In the genomic region with DNA sequence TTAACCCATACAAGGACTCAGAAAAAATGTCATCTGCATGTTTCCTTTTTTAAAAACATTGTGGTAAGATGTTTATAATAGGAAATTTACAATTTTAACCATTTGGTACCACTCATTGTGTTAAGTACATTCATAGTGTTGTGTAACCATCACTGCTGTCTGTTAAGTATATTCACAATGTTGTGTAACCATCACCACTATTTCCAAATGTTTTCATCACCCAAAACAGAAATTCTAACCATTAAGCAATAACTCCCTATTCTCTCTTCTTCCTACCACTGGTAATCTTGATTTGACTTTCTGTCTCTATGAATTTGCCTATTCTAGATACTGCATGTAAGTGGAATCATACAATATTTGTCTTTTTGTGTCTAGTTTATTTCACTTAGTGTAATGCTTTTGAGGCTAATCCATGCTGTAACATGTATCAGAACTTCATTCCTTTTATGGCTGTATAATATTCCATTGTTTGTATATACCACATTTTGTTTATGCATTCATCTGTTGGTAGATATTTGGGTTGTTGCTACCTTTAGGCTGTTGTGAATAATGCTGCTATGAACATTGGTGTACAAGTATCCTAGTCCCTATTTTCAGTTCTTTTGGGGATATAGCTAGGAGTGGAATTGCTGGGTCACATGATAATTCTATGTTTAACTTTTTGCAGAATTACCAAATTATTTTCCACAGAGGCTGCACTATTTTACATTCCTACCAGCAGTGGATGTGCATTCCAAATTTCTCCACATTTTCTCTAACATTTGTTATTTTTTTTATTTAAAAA, we compare ENCODE assay signal across 3 cellular contexts.
TF ChIP-seq lines count a peak whose summit lies in the region.

No MANE protein-coding gene starts in this region.

TF ChIP-seq in HEK293, 187 proteins besides CTCF, POLR2A, EP300 and RAD21:
- TF ChIP-seq ZNF146 (tag by site-specific recombination; IDR thresholded peaks at IDR 0.05), result peak; percentile 91
- TF ChIP-seq SCRT2 (tag by site-specific recombination; IDR thresholded peaks at IDR 0.05), result no peak
- TF ChIP-seq ZNF140 (tag by site-specific recombination; IDR thresholded peaks at IDR 0.05), result peak; percentile 95
- no peak for TF ChIP-seq ZBTB1 (tag by site-specific recombination; IDR thresholded peaks at IDR 0.05)
- TF ChIP-seq, protein P1, sequence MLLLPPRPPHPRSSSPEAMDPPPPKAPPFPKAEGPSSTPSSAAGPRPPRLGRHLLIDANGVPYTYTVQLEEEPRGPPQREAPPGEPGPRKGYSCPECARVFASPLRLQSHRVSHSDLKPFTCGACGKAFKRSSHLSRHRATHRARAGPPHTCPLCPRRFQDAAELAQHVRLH (tag by site-specific recombination; IDR thresholded peaks at IDR 0.05), result peak; percentile 37; the same call in 1 of the 2 replicates

TF ChIP-seq in GM23338, 12 proteins besides CTCF, POLR2A, EP300 and RAD21 (continues in another document):
- TF ChIP-seq EZH2 (IDR thresholded peaks at IDR 0.05; ENCODE audit: low read depth, unreplicated experiment), result no peak
- TF ChIP-seq ZNF114 (CRISPR knock-in tag; IDR thresholded peaks at IDR 0.05), result no peak
- TF ChIP-seq, protein P2, sequence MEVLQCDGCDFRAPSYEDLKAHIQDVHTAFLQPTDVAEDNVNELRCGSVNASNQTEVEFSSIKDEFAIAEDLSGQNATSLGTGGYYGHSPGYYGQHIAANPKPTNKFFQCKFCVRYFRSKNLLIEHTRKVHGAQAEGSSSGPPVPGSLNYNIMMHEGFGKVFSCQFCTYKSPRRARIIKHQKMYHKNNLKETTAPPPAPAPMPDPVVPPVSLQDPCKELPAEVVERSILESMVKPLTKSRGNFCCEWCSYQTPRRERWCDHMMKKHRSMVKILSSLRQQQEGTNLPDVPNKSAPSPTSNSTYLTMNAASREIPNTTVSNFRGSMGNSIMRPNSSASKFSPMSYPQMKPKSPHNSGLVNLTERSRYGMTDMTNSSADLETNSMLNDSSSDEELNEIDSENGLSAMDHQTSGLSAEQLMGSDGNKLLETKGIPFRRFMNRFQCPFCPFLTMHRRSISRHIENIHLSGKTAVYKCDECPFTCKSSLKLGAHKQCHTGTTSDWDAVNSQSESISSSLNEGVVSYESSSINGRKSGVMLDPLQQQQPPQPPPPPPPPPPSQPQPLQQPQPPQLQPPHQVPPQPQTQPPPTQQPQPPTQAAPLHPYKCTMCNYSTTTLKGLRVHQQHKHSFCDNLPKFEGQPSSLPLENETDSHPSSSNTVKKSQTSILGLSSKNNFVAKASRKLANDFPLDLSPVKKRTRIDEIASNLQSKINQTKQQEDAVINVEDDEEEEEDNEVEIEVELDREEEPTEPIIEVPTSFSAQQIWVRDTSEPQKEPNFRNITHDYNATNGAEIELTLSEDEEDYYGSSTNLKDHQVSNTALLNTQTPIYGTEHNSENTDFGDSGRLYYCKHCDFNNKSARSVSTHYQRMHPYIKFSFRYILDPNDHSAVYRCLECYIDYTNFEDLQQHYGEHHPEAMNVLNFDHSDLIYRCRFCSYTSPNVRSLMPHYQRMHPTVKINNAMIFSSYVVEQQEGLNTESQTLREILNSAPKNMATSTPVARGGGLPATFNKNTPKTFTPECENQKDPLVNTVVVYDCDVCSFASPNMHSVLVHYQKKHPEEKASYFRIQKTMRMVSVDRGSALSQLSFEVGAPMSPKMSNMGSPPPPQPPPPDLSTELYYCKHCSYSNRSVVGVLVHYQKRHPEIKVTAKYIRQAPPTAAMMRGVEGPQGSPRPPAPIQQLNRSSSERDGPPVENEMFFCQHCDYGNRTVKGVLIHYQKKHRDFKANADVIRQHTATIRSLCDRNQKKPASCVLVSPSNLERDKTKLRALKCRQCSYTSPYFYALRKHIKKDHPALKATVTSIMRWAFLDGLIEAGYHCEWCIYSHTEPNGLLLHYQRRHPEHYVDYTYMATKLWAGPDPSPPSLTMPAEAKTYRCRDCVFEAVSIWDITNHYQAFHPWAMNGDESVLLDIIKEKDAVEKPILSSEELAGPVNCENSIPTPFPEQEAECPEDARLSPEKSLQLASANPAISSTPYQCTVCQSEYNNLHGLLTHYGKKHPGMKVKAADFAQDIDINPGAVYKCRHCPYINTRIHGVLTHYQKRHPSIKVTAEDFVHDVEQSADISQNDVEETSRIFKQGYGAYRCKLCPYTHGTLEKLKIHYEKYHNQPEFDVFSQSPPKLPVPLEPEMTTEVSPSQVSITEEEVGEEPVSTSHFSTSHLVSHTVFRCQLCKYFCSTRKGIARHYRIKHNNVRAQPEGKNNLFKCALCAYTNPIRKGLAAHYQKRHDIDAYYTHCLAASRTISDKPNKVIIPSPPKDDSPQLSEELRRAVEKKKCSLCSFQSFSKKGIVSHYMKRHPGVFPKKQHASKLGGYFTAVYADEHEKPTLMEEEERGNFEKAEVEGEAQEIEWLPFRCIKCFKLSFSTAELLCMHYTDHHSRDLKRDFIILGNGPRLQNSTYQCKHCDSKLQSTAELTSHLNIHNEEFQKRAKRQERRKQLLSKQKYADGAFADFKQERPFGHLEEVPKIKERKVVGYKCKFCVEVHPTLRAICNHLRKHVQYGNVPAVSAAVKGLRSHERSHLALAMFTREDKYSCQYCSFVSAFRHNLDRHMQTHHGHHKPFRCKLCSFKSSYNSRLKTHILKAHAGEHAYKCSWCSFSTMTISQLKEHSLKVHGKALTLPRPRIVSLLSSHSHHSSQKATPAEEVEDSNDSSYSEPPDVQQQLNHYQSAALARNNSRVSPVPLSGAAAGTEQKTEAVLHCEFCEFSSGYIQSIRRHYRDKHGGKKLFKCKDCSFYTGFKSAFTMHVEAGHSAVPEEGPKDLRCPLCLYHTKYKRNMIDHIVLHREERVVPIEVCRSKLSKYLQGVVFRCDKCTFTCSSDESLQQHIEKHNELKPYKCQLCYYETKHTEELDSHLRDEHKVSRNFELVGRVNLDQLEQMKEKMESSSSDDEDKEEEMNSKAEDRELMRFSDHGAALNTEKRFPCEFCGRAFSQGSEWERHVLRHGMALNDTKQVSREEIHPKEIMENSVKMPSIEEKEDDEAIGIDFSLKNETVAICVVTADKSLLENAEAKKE (CRISPR knock-in tag; IDR thresholded peaks at IDR 0.05), result no peak
- TF ChIP-seq POLR2AphosphoS5 (IDR thresholded peaks at IDR 0.05; ENCODE audit: low read depth), result no peak
- no peak for TF ChIP-seq ZNF331 (CRISPR knock-in tag; IDR thresholded peaks at IDR 0.05; ENCODE audit: low read depth)
- TF ChIP-seq NANOG (IDR thresholded peaks at IDR 0.05; ENCODE audit: borderline replicate concordance), result no peak
- TF ChIP-seq, protein P3, sequence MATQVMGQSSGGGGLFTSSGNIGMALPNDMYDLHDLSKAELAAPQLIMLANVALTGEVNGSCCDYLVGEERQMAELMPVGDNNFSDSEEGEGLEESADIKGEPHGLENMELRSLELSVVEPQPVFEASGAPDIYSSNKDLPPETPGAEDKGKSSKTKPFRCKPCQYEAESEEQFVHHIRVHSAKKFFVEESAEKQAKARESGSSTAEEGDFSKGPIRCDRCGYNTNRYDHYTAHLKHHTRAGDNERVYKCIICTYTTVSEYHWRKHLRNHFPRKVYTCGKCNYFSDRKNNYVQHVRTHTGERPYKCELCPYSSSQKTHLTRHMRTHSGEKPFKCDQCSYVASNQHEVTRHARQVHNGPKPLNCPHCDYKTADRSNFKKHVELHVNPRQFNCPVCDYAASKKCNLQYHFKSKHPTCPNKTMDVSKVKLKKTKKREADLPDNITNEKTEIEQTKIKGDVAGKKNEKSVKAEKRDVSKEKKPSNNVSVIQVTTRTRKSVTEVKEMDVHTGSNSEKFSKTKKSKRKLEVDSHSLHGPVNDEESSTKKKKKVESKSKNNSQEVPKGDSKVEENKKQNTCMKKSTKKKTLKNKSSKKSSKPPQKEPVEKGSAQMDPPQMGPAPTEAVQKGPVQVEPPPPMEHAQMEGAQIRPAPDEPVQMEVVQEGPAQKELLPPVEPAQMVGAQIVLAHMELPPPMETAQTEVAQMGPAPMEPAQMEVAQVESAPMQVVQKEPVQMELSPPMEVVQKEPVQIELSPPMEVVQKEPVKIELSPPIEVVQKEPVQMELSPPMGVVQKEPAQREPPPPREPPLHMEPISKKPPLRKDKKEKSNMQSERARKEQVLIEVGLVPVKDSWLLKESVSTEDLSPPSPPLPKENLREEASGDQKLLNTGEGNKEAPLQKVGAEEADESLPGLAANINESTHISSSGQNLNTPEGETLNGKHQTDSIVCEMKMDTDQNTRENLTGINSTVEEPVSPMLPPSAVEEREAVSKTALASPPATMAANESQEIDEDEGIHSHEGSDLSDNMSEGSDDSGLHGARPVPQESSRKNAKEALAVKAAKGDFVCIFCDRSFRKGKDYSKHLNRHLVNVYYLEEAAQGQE (IDR thresholded peaks at IDR 0.05; ENCODE audit: unreplicated experiment), result no peak
- TF ChIP-seq CREB1 (CRISPR knock-in tag; IDR thresholded peaks at IDR 0.05; ENCODE audit: low read depth), result no peak
- no peak for TF ChIP-seq JUNB (IDR thresholded peaks at IDR 0.05; ENCODE audit: unreplicated experiment)

TF ChIP-seq in SK-N-SH, 30 proteins besides CTCF, POLR2A, EP300 and RAD21:
- TF ChIP-seq SMC3 (IDR thresholded peaks at IDR 0.05; ENCODE audit: low read depth, low read length), result no peak
- TF ChIP-seq TAF1 (IDR thresholded peaks at IDR 0.05; ENCODE audit: borderline replicate concordance, low read depth, low read length), result no peak
- TF ChIP-seq FOSL2 (IDR thresholded peaks at IDR 0.05; ENCODE audit: borderline replicate concordance, low read depth), result no peak
- no peak for TF ChIP-seq NFIC (IDR thresholded peaks at IDR 0.05; ENCODE audit: borderline replicate concordance)
- TF ChIP-seq POLR2AphosphoS5 (IDR thresholded peaks at IDR 0.05; ENCODE audit: low read depth, low read length), result no peak
- no peak for TF ChIP-seq NRF1 (IDR thresholded peaks at IDR 0.05; ENCODE audit: low read depth, low read length)
- TF ChIP-seq MEF2A (IDR thresholded peaks at IDR 0.05; ENCODE audit: borderline replicate concordance, low read depth), result no peak
- TF ChIP-seq, protein P4, sequence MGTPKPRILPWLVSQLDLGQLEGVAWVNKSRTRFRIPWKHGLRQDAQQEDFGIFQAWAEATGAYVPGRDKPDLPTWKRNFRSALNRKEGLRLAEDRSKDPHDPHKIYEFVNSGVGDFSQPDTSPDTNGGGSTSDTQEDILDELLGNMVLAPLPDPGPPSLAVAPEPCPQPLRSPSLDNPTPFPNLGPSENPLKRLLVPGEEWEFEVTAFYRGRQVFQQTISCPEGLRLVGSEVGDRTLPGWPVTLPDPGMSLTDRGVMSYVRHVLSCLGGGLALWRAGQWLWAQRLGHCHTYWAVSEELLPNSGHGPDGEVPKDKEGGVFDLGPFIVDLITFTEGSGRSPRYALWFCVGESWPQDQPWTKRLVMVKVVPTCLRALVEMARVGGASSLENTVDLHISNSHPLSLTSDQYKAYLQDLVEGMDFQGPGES (IDR thresholded peaks at IDR 0.05; ENCODE audit: low read depth, low read length), result no peak
- no peak for TF ChIP-seq FOXM1 (IDR thresholded peaks at IDR 0.05; ENCODE audit: low read depth)
- TF ChIP-seq, protein P3 (IDR thresholded peaks at IDR 0.05; ENCODE audit: low read depth, low read length), result no peak
- TF ChIP-seq MXI1 (IDR thresholded peaks at IDR 0.05; ENCODE audit: low read depth, low read length), result no peak
- TF ChIP-seq, protein P5, sequence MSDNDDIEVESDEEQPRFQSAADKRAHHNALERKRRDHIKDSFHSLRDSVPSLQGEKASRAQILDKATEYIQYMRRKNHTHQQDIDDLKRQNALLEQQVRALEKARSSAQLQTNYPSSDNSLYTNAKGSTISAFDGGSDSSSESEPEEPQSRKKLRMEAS (IDR thresholded peaks at IDR 0.05; ENCODE audit: low read depth), result no peak
- no peak for TF ChIP-seq RFX5 (IDR thresholded peaks at IDR 0.05; ENCODE audit: low read length)
- TF ChIP-seq GABPA (IDR thresholded peaks at IDR 0.05; ENCODE audit: low read depth), result no peak
